Comparison of ENCODE assay signal across 21 cellular contexts in genomic region chr20:59190509-59190908, GRCh38. TPM values are rescaled to one million over a fixed set of nuclear protein-coding genes. Genes with fewer than 3 reads are reported as not detected.
DNase-seq lines count a peak whose midpoint lies in the region; ATAC-seq and TF ChIP-seq lines count a peak whose summit lies in the region.
"Had no signal": no experiment of that assay in that cellular context is flagged by ENCODE, and none has a peak within 500 bp of the region (broad histone marks: within the 10 kb centered on the region; RNA-seq: fewer than 3 reads in every experiment).

No MANE protein-coding gene starts in this region.

- peaks cover 3% of the 10 kb centered on the region for H3K4me1 ChIP-seq in CD8-positive, alpha-beta T cell (ENCODE audit: insufficient read depth, low read length)
- H3K4me1 ChIP-seq in endodermal cell (ENCODE audit: control insufficient read depth, insufficient read depth, low read length) (peaks cover 13% of the 10 kb centered on the region), Caco-2 (no peaks in the 10 kb centered on the region)

- no peak for DNase-seq in CD8-positive, alpha-beta T cell
- peak; percentile 9 for DNase-seq in M059J (ENCODE audit: low read depth)
- peak; percentile 18 for DNase-seq in endodermal cell
- peak; percentile 65 for DNase-seq in osteocyte (ENCODE audit: extremely low spot score, unreplicated experiment)
- no peak for DNase-seq in Caco-2
- DNase-seq in NK-92 treated with Interleukin-12 subunit alpha and Interleukin-12 subunit beta, amount 100 ng/mL, for 24 hours (lab: John Stamatoyannopoulos, UW) = no peak
- DNase-seq: DMS 273 treated with DMSO at 0.1 percent for 48 hours, DND-41, GM23248, NCI-H1417, NCI-H187, NCI-H2107, NCI-H510A, NCI-H748 treated with DMSO at 0.1 percent for 48 hours, SIG-M5 had no signal

- H3K9me3 ChIP-seq in CD8-positive, alpha-beta T cell (ENCODE audit: low read length) = no peaks in the 10 kb centered on the region
- H3K9me3 ChIP-seq in endodermal cell (ENCODE audit: control insufficient read depth, low read length) (no peaks in the 10 kb centered on the region), Caco-2 (no peaks in the 10 kb centered on the region)

- H3K27me3 ChIP-seq in CD8-positive, alpha-beta T cell (ENCODE audit: insufficient read depth, low read length) = no peaks in the 10 kb centered on the region
- no peaks in the 10 kb centered on the region for H3K27me3 ChIP-seq in endodermal cell (ENCODE audit: control insufficient read depth, insufficient read depth, low read length, poor library complexity, severe bottlenecking)
- H3K27me3 ChIP-seq in Caco-2 (replicated peaks; ENCODE audit: control insufficient read depth, insufficient read depth, low read length) = no peaks in the 10 kb centered on the region

- no peak overlapping the region for H3K4me3 Mint-ChIP-seq in CD8-positive, alpha-beta T cell
- H3K4me3 Mint-ChIP-seq in endodermal cell = no peak overlapping the region
- H3K4me3 Mint-ChIP-seq in osteocyte (ENCODE audit: unreplicated experiment) = no peak overlapping the region
- no peak overlapping the region for H3K4me3 Mint-ChIP-seq in Caco-2 (ENCODE audit: unreplicated experiment)

- H3K36me3 Mint-ChIP-seq in CD8-positive, alpha-beta T cell = peaks cover 41% of the 10 kb centered on the region
- H3K36me3 Mint-ChIP-seq in endodermal cell (ENCODE audit: low read depth) (no peaks in the 10 kb centered on the region), osteocyte (ENCODE audit: unreplicated experiment) (no peaks in the 10 kb centered on the region), Caco-2 (ENCODE audit: insufficient read depth, unreplicated experiment) (no peaks in the 10 kb centered on the region)

- CTCF ChIA-PET in CD8-positive, alpha-beta T cell (lab: Charles Lee) = interaction anchor here (1.0 to 3.1 kb wide), 2 partner anchors 17 to 103 kb away, joined by 3 to 11 read pairs; no protein-coding TSS in a partner anchor
- CTCF ChIA-PET in Caco-2 (lab: Charles Lee) = no interaction called here

- TF ChIP-seq CTCF in CD8-positive, alpha-beta T cell (IDR thresholded peaks at IDR 0.05) = no peak
- no peak for TF ChIP-seq CTCF in endodermal cell (conservative IDR thresholded peaks at IDR 0.05)
- TF ChIP-seq CTCF in osteocyte (IDR thresholded peaks at IDR 0.05) = no peak
- TF ChIP-seq CTCF in Caco-2 (IDR thresholded peaks at IDR 0.05; ENCODE audit: insufficient read depth in 1 of 2, low read depth in 1 of 2, low read length in 1 of 2, severe bottlenecking in 1 of 2, unreplicated experiment in 1 of 2) = no peak

- no TSS peak for BruUV-seq in Caco-2 (replicated peaks; lab: Mats Ljungman, UMichigan)

- no peaks in the 10 kb centered on the region for H3K27me3 Mint-ChIP-seq in CD8-positive, alpha-beta T cell (ENCODE audit: low read depth)
- H3K27me3 Mint-ChIP-seq in endodermal cell (ENCODE audit: insufficient read depth) (peaks cover 20% of the 10 kb centered on the region), osteocyte (ENCODE audit: unreplicated experiment) (no peaks in the 10 kb centered on the region), Caco-2 (ENCODE audit: insufficient read depth, unreplicated experiment) (peaks cover 22% of the 10 kb centered on the region)

- peaks cover 24% of the 10 kb centered on the region for H3K4me1 Mint-ChIP-seq in CD8-positive, alpha-beta T cell (ENCODE audit: low read depth)
- H3K4me1 Mint-ChIP-seq in endodermal cell = peaks cover 17% of the 10 kb centered on the region
- H3K4me1 Mint-ChIP-seq in osteocyte (ENCODE audit: unreplicated experiment) = no peaks in the 10 kb centered on the region
- no peaks in the 10 kb centered on the region for H3K4me1 Mint-ChIP-seq in Caco-2 (ENCODE audit: low read depth, unreplicated experiment)

- intact Hi-C loops in CD8-positive, alpha-beta T cell (cut with DNase I, micrococcal nuclease) = no loop called here
- intact Hi-C loops in Caco-2 (cut with micrococcal nuclease; ENCODE audit: unreplicated experiment) = no loop called here

- H3K9me3 Mint-ChIP-seq in CD8-positive, alpha-beta T cell = no peaks in the 10 kb centered on the region
- H3K9me3 Mint-ChIP-seq in endodermal cell = no peaks in the 10 kb centered on the region
- H3K9me3 Mint-ChIP-seq in osteocyte (ENCODE audit: unreplicated experiment) = no peaks in the 10 kb centered on the region
- no peaks in the 10 kb centered on the region for H3K9me3 Mint-ChIP-seq in Caco-2 (ENCODE audit: unreplicated experiment)

- WGBS in endodermal cell (ENCODE audit: insufficient coverage in 1 of 2, insufficient read length in 1 of 2), 2 experiments = 85 to 87% methylated on average over 4 to 6 of the region's 6 CpGs

- H3K9ac ChIP-seq in endodermal cell (ENCODE audit: extremely low read depth, low read length, poor library complexity, severe bottlenecking) = no peak overlapping the region
- H3K9ac ChIP-seq: GM23248, KMS-11 had no signal

- peak overlapping the region; percentile 49 for H3K27ac Mint-ChIP-seq in CD8-positive, alpha-beta T cell
- H3K27ac Mint-ChIP-seq in endodermal cell (no peak overlapping the region), osteocyte (ENCODE audit: unreplicated experiment) (no peak overlapping the region), Caco-2 (ENCODE audit: unreplicated experiment) (no peak overlapping the region)

- no peaks in the 10 kb centered on the region for H3K36me3 ChIP-seq in CD8-positive, alpha-beta T cell (ENCODE audit: insufficient read depth, low read length)
- H3K36me3 ChIP-seq in endodermal cell (ENCODE audit: control insufficient read depth, insufficient read depth, low read length) (no peaks in the 10 kb centered on the region), Caco-2 (ENCODE audit: control insufficient read depth, insufficient read depth, low read length) (no peaks in the 10 kb centered on the region)

- no peak overlapping the region for H3K4me3 ChIP-seq in CD8-positive, alpha-beta T cell (ENCODE audit: low read depth, low read length)
- H3K4me3 ChIP-seq in endodermal cell (ENCODE audit: low read length) = no peak overlapping the region
- no peak overlapping the region for H3K4me3 ChIP-seq in Caco-2 (ENCODE audit: low read depth, low read length)
- H3K4me3 ChIP-seq: GM23248 had no signal

- H3K27ac ChIP-seq in CD8-positive, alpha-beta T cell (ENCODE audit: low read depth, low read length) = no peak overlapping the region
- no peak overlapping the region for H3K27ac ChIP-seq in endodermal cell (ENCODE audit: low read depth, low read length)
- H3K27ac ChIP-seq: GM23248, KMS-11, RWPE1 had no signal

- POLR2A ChIA-PET in CD8-positive, alpha-beta T cell (lab: Charles Lee) = interaction anchor here (1.0 kb wide), 1 partner anchor 13 kb away, joined by 3 read pairs; no protein-coding TSS in a partner anchor
- POLR2A ChIA-PET in Caco-2 (lab: Charles Lee) = no interaction called here

- ATAC-seq in CD8-positive, alpha-beta T cell = no peak
- no peak for ATAC-seq in GM19452 (IDR thresholded peaks at IDR 0.05; ENCODE audit: unreplicated experiment)
- ATAC-seq: SK-N-SH treated with all-trans-retinoic acid at 6 μM for 48 hours had no signal

RNA-seq across cellular contexts. Expression of gene ZNF831, which starts 26.9 kb away (rescaled TPM):
- total RNA-seq in CD8-positive, alpha-beta T cell = 10 to 100 TPM; 15.3 to 16.3 TPM
- not detected in 2 replicates for total RNA-seq in M059J (2014; rRNA removed; shearing (Covaris generic))
- total RNA-seq in endodermal cell (not detected), osteocyte (not detected in 2 replicates), Caco-2 (2022) (not detected in 2 replicates)
- not detected for polyA plus RNA-seq in endodermal cell (2013, experiment 1 of 2)
- polyA plus RNA-seq in endodermal cell (2013, experiment 2 of 2) = not detected
- total RNA-seq: A673, GM23248, HT-29 had no signal
- polyA plus RNA-seq: GM23248 had no signal

Comparison
In these comparisons a context has a peak if more than half of its experiments do, and no peak if none do; other contexts are left out.
1. DNase-seq: peak in M059J (single experiment), endodermal cell (single experiment) and osteocyte (single experiment); none in CD8-positive, alpha-beta T cell (0 of 7), Caco-2 (0 of 2) and NK-92 treated with Interleukin-12 subunit alpha and Interleukin-12 subunit beta, amount 100 ng/mL, for 24 hours (single experiment).
2. RNA of gene ZNF831, which starts 26.9 kb away (total RNA-seq): 15.3 to 16.3 TPM in CD8-positive, alpha-beta T cell; not detected in M059J, not detected in endodermal cell, not detected in osteocyte and not detected in Caco-2; every median in the first group is over 10 times any median in the second.